Comparison of ENCODE assay signal across 7 cellular contexts in the genomic region with DNA sequence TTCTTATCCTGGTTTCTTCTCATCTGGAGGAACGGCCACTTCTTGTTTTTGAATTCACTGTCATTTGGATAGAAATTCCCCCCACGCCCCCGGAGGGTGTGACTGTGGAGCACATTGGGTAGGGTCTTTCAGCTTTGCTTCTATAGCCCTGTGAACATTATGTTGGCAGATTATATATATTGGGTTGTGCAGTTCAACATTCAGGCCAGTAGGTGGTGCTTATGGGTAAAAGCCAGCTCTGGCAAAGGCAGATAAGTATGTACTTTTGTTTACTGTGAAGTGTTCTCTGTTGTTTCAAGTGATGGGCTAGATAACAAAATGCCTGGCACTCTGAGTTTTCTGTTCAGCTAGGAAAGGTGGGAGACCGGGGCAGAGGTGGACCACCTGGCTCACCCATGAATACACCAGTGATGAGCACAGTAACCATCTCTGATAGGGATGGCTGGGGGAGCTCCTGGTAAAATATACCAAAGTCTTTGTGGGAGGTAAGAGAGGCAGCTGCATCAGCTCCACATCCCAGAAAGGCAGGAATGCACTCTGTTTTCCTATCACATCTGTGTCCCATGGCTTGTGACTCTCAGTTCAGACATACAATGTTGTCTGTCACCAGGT.
A peak's percentile ranks its signal among the peaks of the same experiment; 100 is the strongest.
DNase-seq lines count a peak whose midpoint lies in the region; ATAC-seq, FAIRE-seq and TF ChIP-seq lines count a peak whose summit lies in the region.

No MANE protein-coding gene starts in this region.

- no peak for TF ChIP-seq EP300 in GM12878 (IDR thresholded peaks at IDR 0.05; ENCODE audit: borderline replicate concordance in 1 of 2, control insufficient read depth in 1 of 2, low read depth in 2 of 2, low read length in 2 of 2)

- H4K20me1 ChIP-seq in GM12878 (ENCODE audit: control insufficient read depth, insufficient read depth): no peaks in the 10 kb centered on the region

- H2BK12ac ChIP-seq in mesenchymal stem cell (ENCODE audit: low read length in 2 of 2): no peak overlapping the region

- peak overlapping the region in 1 of 2 experiments; percentile 16 for H3K18ac ChIP-seq in mesenchymal stem cell (ENCODE audit: low read depth in 1 of 2, low read length in 2 of 2)

- H2AFZ ChIP-seq in GM12878 (ENCODE audit: control insufficient read depth, low read depth, low read length): no peak overlapping the region
- no peak overlapping the region for H2AFZ ChIP-seq in mesenchymal stem cell (ENCODE audit: low read depth, low read length)

- H3K23ac ChIP-seq in mesenchymal stem cell (ENCODE audit: low read length in 2 of 2): no peak overlapping the region

- TF ChIP-seq POLR2A in GM12878 (IDR thresholded peaks at IDR 0.05; ENCODE audit: low read depth, low read length): no peak

- H3K9me3 ChIP-seq in GM12878 (replicated peaks; ENCODE audit: control insufficient read depth, insufficient read depth, low read length) (no peaks in the 10 kb centered on the region), mesenchymal stem cell (ENCODE audit: control insufficient read depth, low read length) (peaks cover 17% of the 10 kb centered on the region)

- H2BK5ac ChIP-seq in mesenchymal stem cell (ENCODE audit: low read depth, low read length, poor library complexity, severe bottlenecking): no peak overlapping the region

- peak overlapping the region in 1 of 2 experiments; percentile 51 for H3K14ac ChIP-seq in mesenchymal stem cell (ENCODE audit: low read length in 2 of 2)

- TF ChIP-seq CTCF in GM12874 (IDR thresholded peaks at IDR 0.05; ENCODE audit: insufficient read depth, low read depth, low read length) (peak; percentile 56), GM12878 (IDR thresholded peaks at IDR 0.05 in 2 of 3, conservative IDR thresholded peaks at IDR 0.05 in 1 of 3; ENCODE audit: control insufficient read depth in 2 of 3, extremely low read depth in 1 of 3, insufficient read depth in 1 of 3, low read depth in 3 of 3, low read length in 3 of 3) (peak; percentile 61 to 68 (median 65))

- peak overlapping the region in 1 of 2 experiments; percentile 61 for H3K4ac ChIP-seq in mesenchymal stem cell (ENCODE audit: low read depth in 1 of 2, low read length in 2 of 2)

- RAD21 ChIA-PET in GM12878 (lab: Charles Lee; ENCODE audit: unreplicated experiment): interaction anchor here (2.2 kb wide), 1 partner anchor 845 kb away, joined by 11 read pairs; no protein-coding TSS in a partner anchor

- POLR2A ChIA-PET in GM12878 (lab: Charles Lee): no interaction called here

- H3K4me1 ChIP-seq in GM12878 (ENCODE audit: control insufficient read depth, insufficient read depth, low read length) (no peaks in the 10 kb centered on the region), mesenchymal stem cell (ENCODE audit: control insufficient read depth, insufficient read depth, low read depth, low read length) (no peaks in the 10 kb centered on the region)

- DNase-seq in H7 (peak; percentile 4), NCI-H1694 (lab: John Stamatoyannopoulos, UW) (peak; percentile 4), GM12878 (ENCODE audit: low read depth, low spot score) (peak; percentile 7), mesenchymal stem cell (peak; percentile 62), activated T-cell treated with anti-CD3 and anti-CD28 coated beads for 4 hours (no peak)
- DNase-seq in stimulated activated CD4-positive, alpha-beta T cell treated with anti-CD3 and anti-CD28 coated beads, Interleukin-4, amount 100 ng/mL, for 4 hours: no peak

- H3K4me2 ChIP-seq in GM12878 (ENCODE audit: control insufficient read depth, insufficient read depth) (no peak overlapping the region), mesenchymal stem cell (ENCODE audit: low read length, poor library complexity, severe bottlenecking) (no peak overlapping the region)

- H3K27ac ChIP-seq in GM12878 (ENCODE audit: control insufficient read depth, insufficient read depth) (no peak overlapping the region), mesenchymal stem cell (ENCODE audit: low read length, poor library complexity, severe bottlenecking) (no peak overlapping the region)

- no peak overlapping the region for H4K91ac ChIP-seq in mesenchymal stem cell (ENCODE audit: low read length)

- 2% methylated on average over 4 of the region's 4 CpGs for WGBS in GM12878 (ENCODE audit: insufficient coverage, insufficient replicate concordance, low lambda C conversion rate, missing lambda C conversion rate)
- WGBS in mesenchymal stem cell: 45% methylated on average over 4 of the region's 4 CpGs

- FAIRE-seq in GM12878 (lab: Jason Lieb, UNC): peak; percentile 73

- H3K36me3 ChIP-seq in H7 (replicated peaks; ENCODE audit: control insufficient read depth, insufficient read depth, low read length): no peaks in the 10 kb centered on the region; the same call in 1 of the 2 replicates
- no peaks in the 10 kb centered on the region for H3K36me3 ChIP-seq in GM12878 (ENCODE audit: control insufficient read depth in 2 of 2, insufficient read depth in 2 of 2, low read length in 1 of 2)
- H3K36me3 ChIP-seq in mesenchymal stem cell (ENCODE audit: control insufficient read depth in 1 of 2, insufficient read depth in 2 of 2, low read depth in 1 of 2, low read length in 2 of 2): no peaks in the 10 kb centered on the region

- in situ Hi-C loops in GM12878 (cut with MboI): loop anchor here (5.0 kb wide), 1 partner anchor 846 kb away; no protein-coding TSS in a partner anchor

- BruUV-seq in GM12878 (replicated peaks; lab: Mats Ljungman, UMichigan): no TSS peak

- no peaks in the 10 kb centered on the region for H3K79me1 ChIP-seq in mesenchymal stem cell (replicated peaks; ENCODE audit: low read length, poor library complexity, severe bottlenecking)

- no peak overlapping the region for H2AK5ac ChIP-seq in mesenchymal stem cell (ENCODE audit: low read length, severe bottlenecking)

- intact Hi-C loops in GM12878 (cut with micrococcal nuclease; ENCODE audit: unreplicated experiment): loop anchor here (2.0 to 10.0 kb wide), 2 partner anchors 845 to 1429 kb away; no protein-coding TSS in a partner anchor

- no peak overlapping the region for H3K9ac ChIP-seq in GM12878 (ENCODE audit: control insufficient read depth, insufficient read depth, low read length)
- no peak overlapping the region for H3K9ac ChIP-seq in mesenchymal stem cell (ENCODE audit: low read length)

- H3K4me3 ChIP-seq in H7 (ENCODE audit: insufficient read depth, low read depth, low read length) (no peak overlapping the region), GM12878 (no peak overlapping the region), mesenchymal stem cell (ENCODE audit: insufficient read depth in 1 of 2, low read depth in 1 of 2, low read length in 2 of 2) (no peak overlapping the region)

- H3K79me2 ChIP-seq in GM12878 (ENCODE audit: control insufficient read depth, insufficient read depth, low read length): no peaks in the 10 kb centered on the region

- CTCF ChIA-PET in GM12878 (lab: Yijun Ruan, JAX): interaction anchor here (0.6 to 2.3 kb wide), 8 partner anchors 12 to 847 kb away, joined by 3 to 23 read pairs (median 3); no protein-coding TSS in a partner anchor

- ATAC-seq in GM12878: peak; percentile 87

- H2BK15ac ChIP-seq in mesenchymal stem cell (ENCODE audit: low read depth, poor library complexity, severe bottlenecking): no peak overlapping the region

- H4K8ac ChIP-seq in mesenchymal stem cell (ENCODE audit: low read length): no peak overlapping the region

- SMC1A ChIA-PET in GM12878 (lab: Charles Lee; ENCODE audit: uncharacterized antibody, unreplicated experiment): interaction anchor here (3.7 kb wide), 1 partner anchor 845 kb away, joined by 15 read pairs; no protein-coding TSS in a partner anchor

- no peak overlapping the region for H2BK120ac ChIP-seq in mesenchymal stem cell (ENCODE audit: low read depth, low read length)

- no peaks in the 10 kb centered on the region for H3K27me3 ChIP-seq in H7 (ENCODE audit: control insufficient read depth, insufficient read depth, low read length)
- H3K27me3 ChIP-seq in GM12878 (replicated peaks in 1 of 2; ENCODE audit: control insufficient read depth in 2 of 2, insufficient read depth in 2 of 2, low read length in 1 of 2): no peaks in the 10 kb centered on the region
- H3K27me3 ChIP-seq in mesenchymal stem cell (ENCODE audit: control insufficient read depth in 1 of 2, insufficient read depth in 1 of 2, low read length in 2 of 2): no peaks in the 10 kb centered on the region

- peak; percentile 40; the same call in 1 of the 2 replicates for TF ChIP-seq RAD21 in GM12878 (IDR thresholded peaks at IDR 0.05; ENCODE audit: insufficient read depth, low read depth, low read length)

TF ChIP-seq in GM12878, 131 proteins besides CTCF, POLR2A, EP300 and RAD21:
- TF ChIP-seq NFXL1 (IDR thresholded peaks at IDR 0.05; ENCODE audit: borderline replicate concordance): no peak
- no peak for TF ChIP-seq IKZF2 (IDR thresholded peaks at IDR 0.05)
- TF ChIP-seq SMC3 (IDR thresholded peaks at IDR 0.05; ENCODE audit: borderline replicate concordance, low read length): peak; percentile 63

Comparison
In these comparisons a context has a peak if more than half of its experiments do, and no peak if none do; other contexts are left out.
1. DNase-seq: peak in H7 (single experiment), NCI-H1694 (single experiment), GM12878 (single experiment) and mesenchymal stem cell (single experiment); none in stimulated activated CD4-positive, alpha-beta T cell treated with anti-CD3 and anti-CD28 coated beads, Interleukin-4, amount 100 ng/mL, for 4 hours (0 of 2) and activated T-cell treated with anti-CD3 and anti-CD28 coated beads for 4 hours (single experiment).